ENCODE assay signal across 1 cellular context in genomic region chr10:101087965-101088364, GRCh38.
TF ChIP-seq lines count a peak whose summit lies in the region.

No MANE protein-coding gene starts in this region.

TF ChIP-seq in SK-N-SH treated with all-trans-retinoic acid at 6 μM for 48 hours, 23 proteins besides CTCF, POLR2A, EP300 and RAD21:
- TF ChIP-seq RARB (CRISPR knock-in tag; IDR thresholded peaks at IDR 0.05) = no peak
